ENCODE assay signal across 2 cellular contexts in the genomic region with DNA sequence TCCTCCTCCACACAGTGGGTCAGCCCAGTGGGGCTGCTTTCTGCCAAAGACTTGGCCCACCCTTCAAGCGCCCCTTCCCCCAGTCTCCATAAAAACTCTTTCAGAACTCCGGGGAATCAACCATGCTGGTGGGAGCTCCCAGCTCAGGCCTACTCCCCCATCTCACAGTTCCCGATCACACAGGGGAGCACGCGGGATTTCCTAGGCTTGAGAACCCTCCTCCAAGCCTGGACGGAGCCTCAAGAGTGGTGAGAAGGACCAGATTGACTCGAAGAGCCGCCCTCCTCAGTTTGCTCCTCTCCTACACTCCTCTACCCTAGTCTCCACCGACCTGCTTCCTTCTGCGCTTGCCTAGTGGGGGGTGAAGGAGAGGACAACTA.
TF ChIP-seq lines count a peak whose summit lies in the region.

No MANE protein-coding gene starts in this region.

TF ChIP-seq in liver, 16 proteins besides CTCF, POLR2A, EP300 and RAD21 (continued from another document):
- TF ChIP-seq, protein P1, sequence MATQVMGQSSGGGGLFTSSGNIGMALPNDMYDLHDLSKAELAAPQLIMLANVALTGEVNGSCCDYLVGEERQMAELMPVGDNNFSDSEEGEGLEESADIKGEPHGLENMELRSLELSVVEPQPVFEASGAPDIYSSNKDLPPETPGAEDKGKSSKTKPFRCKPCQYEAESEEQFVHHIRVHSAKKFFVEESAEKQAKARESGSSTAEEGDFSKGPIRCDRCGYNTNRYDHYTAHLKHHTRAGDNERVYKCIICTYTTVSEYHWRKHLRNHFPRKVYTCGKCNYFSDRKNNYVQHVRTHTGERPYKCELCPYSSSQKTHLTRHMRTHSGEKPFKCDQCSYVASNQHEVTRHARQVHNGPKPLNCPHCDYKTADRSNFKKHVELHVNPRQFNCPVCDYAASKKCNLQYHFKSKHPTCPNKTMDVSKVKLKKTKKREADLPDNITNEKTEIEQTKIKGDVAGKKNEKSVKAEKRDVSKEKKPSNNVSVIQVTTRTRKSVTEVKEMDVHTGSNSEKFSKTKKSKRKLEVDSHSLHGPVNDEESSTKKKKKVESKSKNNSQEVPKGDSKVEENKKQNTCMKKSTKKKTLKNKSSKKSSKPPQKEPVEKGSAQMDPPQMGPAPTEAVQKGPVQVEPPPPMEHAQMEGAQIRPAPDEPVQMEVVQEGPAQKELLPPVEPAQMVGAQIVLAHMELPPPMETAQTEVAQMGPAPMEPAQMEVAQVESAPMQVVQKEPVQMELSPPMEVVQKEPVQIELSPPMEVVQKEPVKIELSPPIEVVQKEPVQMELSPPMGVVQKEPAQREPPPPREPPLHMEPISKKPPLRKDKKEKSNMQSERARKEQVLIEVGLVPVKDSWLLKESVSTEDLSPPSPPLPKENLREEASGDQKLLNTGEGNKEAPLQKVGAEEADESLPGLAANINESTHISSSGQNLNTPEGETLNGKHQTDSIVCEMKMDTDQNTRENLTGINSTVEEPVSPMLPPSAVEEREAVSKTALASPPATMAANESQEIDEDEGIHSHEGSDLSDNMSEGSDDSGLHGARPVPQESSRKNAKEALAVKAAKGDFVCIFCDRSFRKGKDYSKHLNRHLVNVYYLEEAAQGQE (IDR thresholded peaks at IDR 0.05) = no peak

TF ChIP-seq in HepG2, 621 proteins besides CTCF, POLR2A, EP300 and RAD21 (continued from another document):
- no peak for TF ChIP-seq TBX3 (IDR thresholded peaks at IDR 0.05; ENCODE audit: borderline replicate concordance)
